Comparison of ENCODE assay signal across 28 cellular contexts in genomic region chr10:116457480-116457879, GRCh38. TPM values are rescaled to one million over a fixed set of nuclear protein-coding genes. Genes with fewer than 3 reads are reported as not detected.
"Had no signal": no experiment of that assay in that cellular context is flagged by ENCODE, and none has a peak within 500 bp of the region (broad histone marks: within the 10 kb centered on the region; RNA-seq: fewer than 3 reads in every experiment).

No MANE protein-coding gene starts in this region.

- H3K4me3 Mint-ChIP-seq: dendritic cell treated with granulocyte-macrophage colony-stimulating factor and Interleukin-4, amounts not matched to agents 40 ng/mL and 50 ng/mL, for 4 days; effector memory CD8-positive, alpha-beta T cell; naive B cell; nephron; stimulated activated memory B cell treated with anti-CD40 and anti-IgM and Interleukin-4, amounts not matched to agents 10 μg/mL and 1 μg/mL and 100 μg/mL, for 72 hours; stimulated activated naive CD8-positive, alpha-beta T cell treated with anti-CD3 and anti-CD28 coated beads, Interleukin-15, Interleukin-2, amounts not matched to agents 100 ng/mL and 50 ng/mL, for 24 hours had no signal

- H3K79me2 ChIP-seq: hepatocyte had no signal

- H3K27me3 ChIP-seq: esophagus squamous epithelium, hepatocyte, spleen, tibial artery, upper lobe of right lung, vagina had no signal

- DNase-seq: effector memory CD8-positive, alpha-beta T cell; esophagus squamous epithelium; foreskin fibroblast; head of caudate nucleus; left colon; left ventricle myocardium superior; mesendoderm; naive B cell; posterior cingulate gyrus; spleen; stimulated activated CD4-positive, alpha-beta T cell treated with anti-CD3 and anti-CD28 coated beads, Interleukin-15, amount 100 ng/mL, for 24 hours; stimulated activated CD4-positive, alpha-beta T cell treated with anti-CD3 and anti-CD28 coated beads, Interleukin-1b, Interleukin-23, amount 100 ng/mL, for 48 hours; stimulated activated CD4-positive, alpha-beta T cell treated with anti-CD3 and anti-CD28 coated beads, Interleukin-4, amount 100 ng/mL, for 24 hours; tibial artery; upper lobe of right lung had no signal

- H3K36me3 Mint-ChIP-seq: naive B cell; stimulated activated memory B cell treated with anti-CD40 and anti-IgM and Interleukin-4, amounts not matched to agents 10 μg/mL and 1 μg/mL and 100 μg/mL, for 72 hours had no signal

- H3K4me1 Mint-ChIP-seq: naive B cell; nephron; stimulated activated memory B cell treated with anti-CD40 and anti-IgM and Interleukin-4, amounts not matched to agents 10 μg/mL and 1 μg/mL and 100 μg/mL, for 72 hours had no signal

- H3K4me3 ChIP-seq: esophagus squamous epithelium, hepatocyte, lung, spleen, tibial artery, upper lobe of right lung, vagina had no signal

- H3K36me3 ChIP-seq: esophagus squamous epithelium, spleen, tibial artery, upper lobe of right lung, vagina had no signal

- H3K27ac Mint-ChIP-seq: dendritic cell treated with granulocyte-macrophage colony-stimulating factor and Interleukin-4, amounts not matched to agents 40 ng/mL and 50 ng/mL, for 4 days; effector memory CD8-positive, alpha-beta T cell; naive B cell; nephron; stimulated activated memory B cell treated with anti-CD40 and anti-IgM and Interleukin-4, amounts not matched to agents 10 μg/mL and 1 μg/mL and 100 μg/mL, for 72 hours; stimulated activated naive CD8-positive, alpha-beta T cell treated with anti-CD3 and anti-CD28 coated beads, Interleukin-15, Interleukin-2, amounts not matched to agents 100 ng/mL and 50 ng/mL, for 24 hours had no signal

- H3K4me2 ChIP-seq: hepatocyte had no signal

- H3K4me1 ChIP-seq: esophagus squamous epithelium, spleen, tibial artery, upper lobe of right lung, vagina had no signal

- H2AFZ ChIP-seq: hepatocyte had no signal

- H3K9me3 Mint-ChIP-seq: dendritic cell treated with granulocyte-macrophage colony-stimulating factor and Interleukin-4, amounts not matched to agents 40 ng/mL and 50 ng/mL, for 4 days; stimulated activated naive CD8-positive, alpha-beta T cell treated with anti-CD3 and anti-CD28 coated beads, Interleukin-15, Interleukin-2, amounts not matched to agents 100 ng/mL and 50 ng/mL, for 24 hours had no signal

- H3K27me3 Mint-ChIP-seq: dendritic cell treated with granulocyte-macrophage colony-stimulating factor and Interleukin-4, amounts not matched to agents 40 ng/mL and 50 ng/mL, for 4 days; effector memory CD8-positive, alpha-beta T cell had no signal

- ATAC-seq: effector memory CD8-positive, alpha-beta T cell; left colon; left ventricle myocardium superior; sciatic nerve; stimulated activated memory B cell treated with anti-CD40 and anti-IgM and Interleukin-4, amounts not matched to agents 10 μg/mL and 1 μg/mL and 100 μg/mL, for 72 hours; upper lobe of right lung had no signal

- H3K27ac ChIP-seq: esophagus squamous epithelium, hepatocyte, spleen, tibial artery, upper lobe of right lung, vagina had no signal

- H3K9me3 ChIP-seq: esophagus squamous epithelium, tibial artery, upper lobe of right lung, vagina had no signal

RNA-seq across cellular contexts. Expression of gene PNLIPRP3, which starts 29.8 kb away (rescaled TPM):
- total RNA-seq: epithelial cell of proximal tubule, kidney epithelial cell, left ventricle myocardium superior, lung, osteocyte, pulmonary artery endothelial cell, sciatic nerve, spleen, temporal lobe had no signal
- polyA plus RNA-seq: lung, spleen had no signal
